Comparison of ENCODE assay signal across 15 cellular contexts in the genomic region with DNA sequence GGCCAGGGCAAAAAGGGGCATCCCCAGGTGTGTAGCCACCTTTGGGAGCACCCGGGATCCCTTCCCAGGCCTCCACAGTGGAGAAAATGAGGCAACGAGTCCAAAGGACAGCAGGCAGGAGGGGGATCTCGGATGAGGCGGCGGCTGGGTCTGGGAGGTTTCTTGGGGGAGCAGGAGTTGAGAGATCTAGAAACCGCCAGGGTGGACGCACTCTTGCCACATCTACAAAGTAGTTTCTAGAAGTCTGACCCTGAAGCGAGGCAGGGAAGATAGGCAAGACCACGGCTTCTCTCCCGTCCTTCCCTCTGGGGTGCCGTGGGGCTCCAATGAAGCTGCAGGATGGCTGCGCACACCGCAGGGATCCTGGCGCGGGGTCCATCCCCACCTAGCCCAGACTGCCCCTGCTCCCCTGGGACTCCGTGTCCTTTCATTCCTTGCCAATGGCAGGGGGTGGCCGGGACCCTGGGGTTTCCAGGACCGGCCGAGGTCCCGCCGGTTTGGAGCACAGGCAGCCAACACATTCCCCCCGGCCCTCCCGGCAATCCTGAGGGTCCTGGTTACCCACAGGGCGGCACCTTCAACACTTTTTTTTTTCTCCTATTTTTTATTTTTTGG. TPM values are rescaled to one million over a fixed set of nuclear protein-coding genes. Genes with fewer than 3 reads are reported as not detected.
DNase-seq lines count a peak whose midpoint lies in the region; ATAC-seq and TF ChIP-seq lines count a peak whose summit lies in the region.
"Had no signal": no experiment of that assay in that cellular context is flagged by ENCODE, and none has a peak within 500 bp of the region (broad histone marks: within the 10 kb centered on the region; RNA-seq: fewer than 3 reads in every experiment).

No MANE protein-coding gene starts in this region.

- no peak for TF ChIP-seq CTCF in CD8-positive, alpha-beta T cell (IDR thresholded peaks at IDR 0.05)
- TF ChIP-seq CTCF in HEK293 (tag by site-specific recombination; IDR thresholded peaks at IDR 0.05): no peak
- TF ChIP-seq CTCF in osteocyte (IDR thresholded peaks at IDR 0.05): no peak

- no peaks in the 10 kb centered on the region for H3K9me3 Mint-ChIP-seq in CD8-positive, alpha-beta T cell
- H3K9me3 Mint-ChIP-seq in activated naive CD8-positive, alpha-beta T cell treated with anti-CD3 and anti-CD28 coated beads, Interleukin-2, amount 10 ng/mL, durations not matched to agents 7 days and 5 days: no peaks in the 10 kb centered on the region
- no peaks in the 10 kb centered on the region for H3K9me3 Mint-ChIP-seq in osteocyte (ENCODE audit: unreplicated experiment)

- peaks cover 59% of the 10 kb centered on the region for H3K4me1 ChIP-seq in CD8-positive, alpha-beta T cell (ENCODE audit: insufficient read depth, low read length)
- H3K4me1 ChIP-seq in HEK293 (ENCODE audit: control insufficient read depth, insufficient read depth, low read length): no peaks in the 10 kb centered on the region; the same call in 1 of the 2 replicates
- H3K4me1 ChIP-seq: thyroid gland had no signal

- H3K36me3 Mint-ChIP-seq in CD8-positive, alpha-beta T cell: peaks cover 3% of the 10 kb centered on the region
- peaks cover 8% of the 10 kb centered on the region for H3K36me3 Mint-ChIP-seq in activated naive CD8-positive, alpha-beta T cell treated with anti-CD3 and anti-CD28 coated beads, Interleukin-2, amount 10 ng/mL, durations not matched to agents 7 days and 5 days
- peaks cover 3% of the 10 kb centered on the region for H3K36me3 Mint-ChIP-seq in osteocyte (ENCODE audit: unreplicated experiment)

- DNase-seq in CD8-positive, alpha-beta T cell: no peak
- no peak for DNase-seq in activated naive CD8-positive, alpha-beta T cell treated with anti-CD3 and anti-CD28 coated beads, Interleukin-2, amount 10 ng/mL, durations not matched to agents 7 days and 5 days
- DNase-seq in osteocyte (ENCODE audit: extremely low spot score, unreplicated experiment) (peak; percentile 83), LoVo (ENCODE audit: low spot score) (no peak)
- DNase-seq: activated naive CD4-positive, alpha-beta T cell treated with anti-CD3 and anti-CD28 coated beads, Interleukin-2, amount 50 U/mL, for 16 hours; C1 segment of cervical spinal cord; MM.1S; NCI-H2107; NCI-H774; occipital lobe; stimulated activated CD4-positive, alpha-beta T cell treated with anti-CD3 and anti-CD28 coated beads, Interleukin-12 subunit alpha, Interleukin-12 subunit beta, amount 100 ng/mL, for 4 hours; thyroid gland had no signal

- peak overlapping the region; percentile 20 for H3K4me3 ChIP-seq in CD8-positive, alpha-beta T cell (ENCODE audit: low read depth, low read length)
- no peak overlapping the region for H3K4me3 ChIP-seq in HEK293 (ENCODE audit: low read depth, low read length)
- H3K4me3 ChIP-seq: thyroid gland had no signal

- intact Hi-C loops in CD8-positive, alpha-beta T cell (cut with DNase I, micrococcal nuclease): loop anchor here (2.0 to 5.0 kb wide), 2 partner anchors 21 to 49 kb away; partner anchors contain the start of gene ZBTB7A (in 2 of the 2)

- POLR2A ChIA-PET in CD8-positive, alpha-beta T cell (lab: Charles Lee): interaction anchor here (0.9 to 4.1 kb wide), 7 partner anchors 11 to 27 kb away, joined by 3 to 35 read pairs (median 5); partner anchors contain the start of gene ZBTB7A
- POLR2A ChIA-PET in HEK293 (lab: Yijun Ruan, JAX): interaction anchor here (0.6 kb wide), 1 partner anchor 286 kb away, joined by 3 read pairs; no protein-coding TSS in a partner anchor
- POLR2A ChIA-PET in activated naive CD8-positive, alpha-beta T cell treated with anti-CD3 and anti-CD28 coated beads, Interleukin-2, amount 10 ng/mL, durations not matched to agents 7 days and 5 days (lab: Charles Lee): interaction anchor here (0.6 to 5.2 kb wide), 15 partner anchors 10 to 788 kb away, joined by 3 to 96 read pairs (median 8); partner anchors contain the start of genes DAPK3, EEF2 and ZBTB7A

- peaks cover 53% of the 10 kb centered on the region for H3K4me1 Mint-ChIP-seq in CD8-positive, alpha-beta T cell (ENCODE audit: low read depth)
- peaks cover 43% of the 10 kb centered on the region for H3K4me1 Mint-ChIP-seq in activated naive CD8-positive, alpha-beta T cell treated with anti-CD3 and anti-CD28 coated beads, Interleukin-2, amount 10 ng/mL, durations not matched to agents 7 days and 5 days
- H3K4me1 Mint-ChIP-seq in osteocyte (ENCODE audit: unreplicated experiment): peaks cover 9% of the 10 kb centered on the region

- H3K36me3 ChIP-seq in CD8-positive, alpha-beta T cell (ENCODE audit: insufficient read depth, low read length): no peaks in the 10 kb centered on the region
- peaks cover 0 to 31% of the 10 kb centered on the region in 2 experiments; a peak in 2 of 3 replicates for H3K36me3 ChIP-seq in HEK293 (ENCODE audit: control insufficient read depth in 2 of 2, insufficient read depth in 1 of 2, low read length in 2 of 2)

- ATAC-seq in CD8-positive, alpha-beta T cell: no peak
- ATAC-seq in activated naive CD8-positive, alpha-beta T cell treated with anti-CD3 and anti-CD28 coated beads, Interleukin-2, amount 10 ng/mL, durations not matched to agents 7 days and 5 days (ENCODE audit: low read depth): no peak
- ATAC-seq in HG03097 (IDR thresholded peaks at IDR 0.05; ENCODE audit: low FRiP score, unreplicated experiment) (no peak), HG02588 (IDR thresholded peaks at IDR 0.05; ENCODE audit: unreplicated experiment) (no peak)

- peak overlapping the region; percentile 58 for H3K4me3 Mint-ChIP-seq in CD8-positive, alpha-beta T cell
- peak overlapping the region; percentile 81 for H3K4me3 Mint-ChIP-seq in activated naive CD8-positive, alpha-beta T cell treated with anti-CD3 and anti-CD28 coated beads, Interleukin-2, amount 10 ng/mL, durations not matched to agents 7 days and 5 days
- no peak overlapping the region for H3K4me3 Mint-ChIP-seq in osteocyte (ENCODE audit: unreplicated experiment)

- CTCF ChIA-PET in CD8-positive, alpha-beta T cell (lab: Charles Lee): interaction anchor here (1.1 to 2.4 kb wide), 2 partner anchors 14 to 51 kb away, joined by 3 to 14 read pairs; no protein-coding TSS in a partner anchor
- CTCF ChIA-PET in HEK293 (lab: Yijun Ruan, JAX): no interaction called here

- no peaks in the 10 kb centered on the region for H3K9me3 ChIP-seq in CD8-positive, alpha-beta T cell (ENCODE audit: low read length)
- no peaks in the 10 kb centered on the region for H3K9me3 ChIP-seq in HEK293 (ENCODE audit: control insufficient read depth, insufficient read depth, low read depth, low read length)
- H3K9me3 ChIP-seq: thyroid gland had no signal

- H3K27ac Mint-ChIP-seq in CD8-positive, alpha-beta T cell: peak overlapping the region; percentile 94
- H3K27ac Mint-ChIP-seq in activated naive CD8-positive, alpha-beta T cell treated with anti-CD3 and anti-CD28 coated beads, Interleukin-2, amount 10 ng/mL, durations not matched to agents 7 days and 5 days: peak overlapping the region; percentile 92
- H3K27ac Mint-ChIP-seq in osteocyte (ENCODE audit: unreplicated experiment): no peak overlapping the region

- H3K27me3 ChIP-seq in CD8-positive, alpha-beta T cell (ENCODE audit: insufficient read depth, low read length): no peaks in the 10 kb centered on the region
- H3K27me3 ChIP-seq: thyroid gland had no signal

- no peak overlapping the region for H3K27ac ChIP-seq in CD8-positive, alpha-beta T cell (ENCODE audit: low read depth, low read length)
- H3K27ac ChIP-seq in HEK293 (ENCODE audit: extremely low read depth, low read depth, low read length): no peak overlapping the region
- H3K27ac ChIP-seq: thyroid gland had no signal

- H3K27me3 Mint-ChIP-seq in CD8-positive, alpha-beta T cell (ENCODE audit: low read depth): no peaks in the 10 kb centered on the region
- no peaks in the 10 kb centered on the region for H3K27me3 Mint-ChIP-seq in activated naive CD8-positive, alpha-beta T cell treated with anti-CD3 and anti-CD28 coated beads, Interleukin-2, amount 10 ng/mL, durations not matched to agents 7 days and 5 days
- no peaks in the 10 kb centered on the region for H3K27me3 Mint-ChIP-seq in osteocyte (ENCODE audit: unreplicated experiment)

TF ChIP-seq in HEK293, 187 proteins besides CTCF, POLR2A, EP300 and RAD21:
- TF ChIP-seq PRDM4 (tag by site-specific recombination; IDR thresholded peaks at IDR 0.05) (peak; percentile 99), ZNF501 (tag by site-specific recombination; IDR thresholded peaks at IDR 0.05) (no peak)

RNA-seq across cellular contexts. Expression of gene ZBTB7A, which starts 21.5 kb away (rescaled TPM):
- total RNA-seq in CD8-positive, alpha-beta T cell: 10 to 100 TPM; 58.2 to 64.5 TPM
- total RNA-seq in activated naive CD8-positive, alpha-beta T cell treated with anti-CD3 and anti-CD28 coated beads, Interleukin-2, amount 10 ng/mL, durations not matched to agents 7 days and 5 days: 10 to 100 TPM; 60.6 to 61.5 TPM
- 29.4 and 30.0 TPM in 2 replicates for total RNA-seq in osteocyte

RNA-seq across cellular contexts. Expression of gene MAP2K2, which starts 35.8 kb away (rescaled TPM):
- total RNA-seq in CD8-positive, alpha-beta T cell: 10 to 100 TPM; 73.9 to 76.8 TPM
- total RNA-seq in activated naive CD8-positive, alpha-beta T cell treated with anti-CD3 and anti-CD28 coated beads, Interleukin-2, amount 10 ng/mL, durations not matched to agents 7 days and 5 days: 100 to 1,000 TPM; 210 to 211 TPM
- total RNA-seq in osteocyte: 174 and 182 TPM in 2 replicates
